8 cellular contexts compared by ENCODE assay signal in the genomic region with DNA sequence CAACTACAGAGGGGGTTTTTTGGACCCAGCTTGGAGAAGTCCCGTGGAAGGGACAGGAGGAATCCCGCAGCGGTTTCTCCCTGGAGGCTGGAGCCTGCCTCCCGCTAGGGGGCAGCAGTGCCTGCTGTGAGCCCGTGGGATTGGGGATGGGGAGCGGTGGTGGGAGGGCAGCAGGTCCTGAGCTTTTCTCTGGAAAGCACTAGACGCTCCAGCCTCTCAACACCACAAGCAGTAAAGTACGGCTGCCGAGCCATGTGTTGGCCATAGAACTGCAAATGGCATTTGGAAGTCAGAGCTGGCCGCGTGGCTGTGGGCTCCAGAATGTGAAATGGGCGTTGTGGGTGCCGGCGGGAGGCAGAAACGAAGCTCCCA. TPM values are rescaled to one million over a fixed set of nuclear protein-coding genes. Genes with fewer than 3 reads are reported as not detected.
A peak's percentile ranks its signal among the peaks of the same experiment; 100 is the strongest.
DNase-seq lines count a peak whose midpoint lies in the region; ATAC-seq and TF ChIP-seq lines count a peak whose summit lies in the region.

No MANE protein-coding gene starts in this region.

- H3K4me2 ChIP-seq in parathyroid adenoma (ENCODE audit: low read length), result no peak overlapping the region

- H3K27ac ChIP-seq in parathyroid adenoma, result no peak overlapping the region

- H3K9me3 ChIP-seq in parathyroid adenoma (ENCODE audit: control insufficient read depth, low read length), result no peaks in the 10 kb centered on the region

- no peaks in the 10 kb centered on the region for H3K4me1 ChIP-seq in parathyroid adenoma

- H3K27me3 ChIP-seq in parathyroid adenoma (ENCODE audit: control insufficient read depth, insufficient read depth, low read length), result no peaks in the 10 kb centered on the region

- ATAC-seq in GM19455 (IDR thresholded peaks at IDR 0.05; ENCODE audit: unreplicated experiment) (no peak), GM18519 (IDR thresholded peaks at IDR 0.05; ENCODE audit: low FRiP score, unreplicated experiment) (no peak), GM21360 (IDR thresholded peaks at IDR 0.05; ENCODE audit: unreplicated experiment) (no peak)

- H3K9ac ChIP-seq in parathyroid adenoma, result no peak overlapping the region

- H3K79me2 ChIP-seq in parathyroid adenoma, result no peaks in the 10 kb centered on the region

- TF ChIP-seq CTCF in AG10803 (conservative IDR thresholded peaks at IDR 0.05; ENCODE audit: low read length) (peak; percentile 92), fibroblast of the aortic adventitia (IDR thresholded peaks at IDR 0.05; ENCODE audit: insufficient read depth, low read length) (peak; percentile 80), parathyroid adenoma (IDR thresholded peaks at IDR 0.05) (peak; percentile 26)

- peak overlapping the region; percentile 24 for H3K4me3 ChIP-seq in AG10803 (ENCODE audit: low read length)
- no peak overlapping the region for H3K4me3 ChIP-seq in fibroblast of the aortic adventitia (ENCODE audit: low read depth, low read length)
- H3K4me3 ChIP-seq in parathyroid adenoma (ENCODE audit: low read depth, low read length), result no peak overlapping the region

- no peak overlapping the region for H2AFZ ChIP-seq in parathyroid adenoma

- no peaks in the 10 kb centered on the region for H3K36me3 ChIP-seq in parathyroid adenoma (ENCODE audit: control insufficient read depth, insufficient read depth, low read length)

- DNase-seq in AG10803 (ENCODE audit: low read depth) (peak; percentile 51), GM19238 (ENCODE audit: insufficient read length, low spot score) (peak; percentile 30), SKM-1 (lab: John Stamatoyannopoulos, UW; ENCODE audit: unreplicated experiment) (peak; percentile 32), fibroblast of the aortic adventitia (ENCODE audit: low read depth) (peak; percentile 24)

RNA-seq across cellular contexts. Expression of a gene that starts 47.8 kb away (rescaled TPM):
- 2.5 and 24.8 TPM in 2 replicates for total RNA-seq in fibroblast of the aortic adventitia (ENCODE audit: low replicate concordance)

Comparison
In these comparisons a context has a peak if more than half of its experiments do, and no peak if none do; other contexts are left out.
1. CTCF ChIP-seq: peak in every context shown above with its lines; median percentile 92 in AG10803; 80 in fibroblast of the aortic adventitia; 26 in parathyroid adenoma.